19 cellular contexts compared by ENCODE assay signal in genomic region chr11:35154960-35155359, GRCh38. TPM values are rescaled to one million over a fixed set of nuclear protein-coding genes. Genes with fewer than 3 reads are reported as not detected.
DNase-seq lines count a peak whose midpoint lies in the region; ATAC-seq, FAIRE-seq and TF ChIP-seq lines count a peak whose summit lies in the region.
"Had no signal": no experiment of that assay in that cellular context is flagged by ENCODE, and none has a peak within 500 bp of the region (broad histone marks: within the 10 kb centered on the region; RNA-seq: fewer than 3 reads in every experiment).

No MANE protein-coding gene starts in this region.

- H3K4me1 Mint-ChIP-seq in activated CD4-positive, alpha-beta T cell treated with anti-CD3 and anti-CD28 coated beads, Interleukin-2, amount 10 ng/mL, durations not matched to agents 24 days and 14 days = peaks cover 85% of the 10 kb centered on the region
- peaks cover 77% of the 10 kb centered on the region for H3K4me1 Mint-ChIP-seq in Calu3 (ENCODE audit: low read depth, unreplicated experiment)
- peaks cover 99% of the 10 kb centered on the region for H3K4me1 Mint-ChIP-seq in activated CD8-positive, alpha-beta T cell treated with anti-CD3 and anti-CD28 coated beads for 36 hours (ENCODE audit: low read depth)

- peak overlapping the region; percentile 25 for H3K27ac Mint-ChIP-seq in activated CD4-positive, alpha-beta T cell treated with anti-CD3 and anti-CD28 coated beads, Interleukin-2, amount 10 ng/mL, durations not matched to agents 24 days and 14 days
- H3K27ac Mint-ChIP-seq in Calu3 (ENCODE audit: unreplicated experiment) = peak overlapping the region; percentile 37
- peak overlapping the region; percentile 63 for H3K27ac Mint-ChIP-seq in activated CD8-positive, alpha-beta T cell treated with anti-CD3 and anti-CD28 coated beads for 36 hours
- H3K27ac Mint-ChIP-seq: GM23338, type B pancreatic cell had no signal

- H3K36me3 Mint-ChIP-seq in activated CD4-positive, alpha-beta T cell treated with anti-CD3 and anti-CD28 coated beads, Interleukin-2, amount 10 ng/mL, durations not matched to agents 24 days and 14 days (ENCODE audit: low read depth) = peaks cover 89% of the 10 kb centered on the region
- H3K36me3 Mint-ChIP-seq in Calu3 (ENCODE audit: insufficient read depth, unreplicated experiment) = peaks cover 44% of the 10 kb centered on the region
- H3K36me3 Mint-ChIP-seq in activated CD8-positive, alpha-beta T cell treated with anti-CD3 and anti-CD28 coated beads for 36 hours (ENCODE audit: low read depth) = peaks cover 89% of the 10 kb centered on the region
- H3K36me3 Mint-ChIP-seq: type B pancreatic cell had no signal

- dilution Hi-C loops in keratinocyte (cut with MboI; ENCODE audit: extremely low pct_ligation_motif_present, low sequenced_read_pairs) = no loop called here

- TF ChIP-seq CTCF in Calu3 (IDR thresholded peaks at IDR 0.05; ENCODE audit: unreplicated experiment) (no peak), keratinocyte (optimal IDR thresholded peaks at IDR 0.05 in 1 of 3, IDR thresholded peaks at IDR 0.05 in 1 of 3, conservative IDR thresholded peaks at IDR 0.05 in 1 of 3; ENCODE audit: extremely low read depth in 1 of 3, insufficient read depth in 2 of 3, low read length in 3 of 3) (no peak), thyroid gland (IDR thresholded peaks at IDR 0.05) (no peak), lower leg skin (IDR thresholded peaks at IDR 0.05) (no peak)
- no peak for TF ChIP-seq CTCF in activated CD8-positive, alpha-beta T cell treated with anti-CD3 and anti-CD28 coated beads for 36 hours (IDR thresholded peaks at IDR 0.05)

- no peak for DNase-seq in activated CD4-positive, alpha-beta T cell treated with anti-CD3 and anti-CD28 coated beads, Interleukin-2, amount 10 ng/mL, durations not matched to agents 24 days and 14 days
- DNase-seq in activated CD4-positive, alpha-beta T cell treated with anti-CD3 and anti-CD28 coated beads, Interleukin-2, amount 50 U/mL, for 1 hour = no peak
- DNase-seq in Calu3 (no peak), keratinocyte (ENCODE audit: low read depth, low spot score) (no peak), thyroid gland (no peak), lower leg skin (ENCODE audit: low spot score in 2 of 2) (no peak)
- DNase-seq in activated CD8-positive, alpha-beta T cell treated with anti-CD3 and anti-CD28 coated beads for 36 hours = no peak
- DNase-seq: activated effector memory CD4-positive, alpha-beta T cell treated with Interleukin-2 at 50 U/mL for 16 hours; Caco-2; left ventricle myocardium inferior; NCI-H1694; SHP77 treated with DMSO at 0.1 percent for 48 hours; stimulated activated CD4-positive, alpha-beta T cell treated with anti-CD3 and anti-CD28 coated beads, Interleukin-4, amount 100 ng/mL, for 24 hours; T1000 had no signal

- H3K27ac ChIP-seq in keratinocyte (ENCODE audit: control insufficient read depth, insufficient read depth, low read length) = no peak overlapping the region
- no peak overlapping the region for H3K27ac ChIP-seq in thyroid gland
- H3K27ac ChIP-seq: coronary artery, left ventricle myocardium inferior had no signal

- no peak for ATAC-seq in activated CD8-positive, alpha-beta T cell treated with anti-CD3 and anti-CD28 coated beads for 36 hours
- no peak for ATAC-seq in HG03139 (IDR thresholded peaks at IDR 0.05; ENCODE audit: unreplicated experiment)
- ATAC-seq: GM23338 had no signal

- peak overlapping the region; percentile 12 for H3K4me2 ChIP-seq in keratinocyte (ENCODE audit: control insufficient read depth, extremely low read depth, insufficient read depth, low read depth, low read length)
- H3K4me2 ChIP-seq: GM23338 had no signal

- H3K79me2 ChIP-seq in keratinocyte (ENCODE audit: control insufficient read depth, insufficient read depth, low read length) = peaks cover 99% of the 10 kb centered on the region

- H3K4me3 ChIP-seq in keratinocyte (ENCODE audit: control insufficient read depth in 2 of 3, extremely low read depth in 1 of 3, insufficient read depth in 2 of 3, low read depth in 1 of 3, low read length in 3 of 3) (no peak overlapping the region), thyroid gland (replicated peaks in 1 of 3) (no peak overlapping the region), lower leg skin (ENCODE audit: low read depth, poor library complexity, severe bottlenecking) (no peak overlapping the region)
- H3K4me3 ChIP-seq: coronary artery, GM23338, left ventricle myocardium inferior, skin epidermis had no signal

- no peak for TF ChIP-seq POLR2A in thyroid gland (IDR thresholded peaks at IDR 0.05)
- TF ChIP-seq POLR2A in lower leg skin (IDR thresholded peaks at IDR 0.05) = no peak

- intact Hi-C loops in activated CD4-positive, alpha-beta T cell treated with anti-CD3 and anti-CD28 coated beads, Interleukin-2, amount 10 ng/mL, durations not matched to agents 24 days and 14 days (cut with micrococcal nuclease) = no loop called here
- intact Hi-C loops in Calu3 (cut with micrococcal nuclease; ENCODE audit: unreplicated experiment) (no loop called here), thyroid gland (cut with DNase I) (no loop called here), lower leg skin (cut with DNase I; ENCODE audit: low total_unique reads) (no loop called here)
- intact Hi-C loops in activated CD8-positive, alpha-beta T cell treated with anti-CD3 and anti-CD28 coated beads for 36 hours (cut with micrococcal nuclease) = no loop called here

- H3K9ac ChIP-seq in keratinocyte (ENCODE audit: control insufficient read depth, extremely low read depth, insufficient read depth, low read length) = no peak overlapping the region

- no peaks in the 10 kb centered on the region for H3K27me3 ChIP-seq in keratinocyte (ENCODE audit: control insufficient read depth, extremely low read depth, insufficient read depth, low read length)
- no peaks in the 10 kb centered on the region for H3K27me3 ChIP-seq in thyroid gland

- H3K9me3 ChIP-seq in keratinocyte (ENCODE audit: control insufficient read depth, low read depth, low read length) = no peaks in the 10 kb centered on the region
- H3K9me3 ChIP-seq in thyroid gland = no peaks in the 10 kb centered on the region
- H3K9me3 ChIP-seq: Caco-2 had no signal

- H3K27me3 Mint-ChIP-seq in activated CD4-positive, alpha-beta T cell treated with anti-CD3 and anti-CD28 coated beads, Interleukin-2, amount 10 ng/mL, durations not matched to agents 24 days and 14 days = no peaks in the 10 kb centered on the region
- no peaks in the 10 kb centered on the region for H3K27me3 Mint-ChIP-seq in Calu3 (ENCODE audit: unreplicated experiment)
- no peaks in the 10 kb centered on the region for H3K27me3 Mint-ChIP-seq in activated CD8-positive, alpha-beta T cell treated with anti-CD3 and anti-CD28 coated beads for 36 hours

- no TSS peak for BruUV-seq in Calu3 (replicated peaks; lab: Mats Ljungman, UMichigan)

- peaks cover 94% of the 10 kb centered on the region for H3K4me1 ChIP-seq in keratinocyte (ENCODE audit: control insufficient read depth, extremely low read depth, insufficient read depth, low read length)
- H3K4me1 ChIP-seq in thyroid gland = peaks cover 10 to 36% of the 10 kb centered on the region in 2 donors

- H2AFZ ChIP-seq in keratinocyte (ENCODE audit: control insufficient read depth, low read length) = no peak overlapping the region
- H2AFZ ChIP-seq: GM23338 had no signal

- no peak for FAIRE-seq in keratinocyte (lab: Jason Lieb, UNC)

- POLR2A ChIA-PET in activated CD8-positive, alpha-beta T cell treated with anti-CD3 and anti-CD28 coated beads for 36 hours (lab: Charles Lee) = interaction anchor here (0.6 to 14.8 kb wide), 7 partner anchors 7 to 239 kb away, joined by 3 to 203 read pairs (median 4); partner anchors contain the start of gene CD44

- 93 to 96% methylated on average over 1 of the region's 1 CpG for WGBS in thyroid gland, 2 donors
- 90 to 100% methylated on average over 1 of the region's 1 CpG for WGBS in lower leg skin, 2 donors

- CTCF ChIA-PET in Calu3 (lab: Charles Lee) = interaction anchor here (0.7 kb wide), 1 partner anchor 135 kb away, joined by 3 read pairs; no protein-coding TSS in a partner anchor
- CTCF ChIA-PET in activated CD8-positive, alpha-beta T cell treated with anti-CD3 and anti-CD28 coated beads for 36 hours (lab: Charles Lee) = interaction anchor here (1.1 to 8.2 kb wide), 2 partner anchors 10 to 14 kb away, joined by 3 to 94 read pairs; no protein-coding TSS in a partner anchor

- H4K20me1 ChIP-seq in keratinocyte (ENCODE audit: control insufficient read depth, extremely low read depth, insufficient read depth, low read length) = peaks cover 44% of the 10 kb centered on the region

- H3K9me1 ChIP-seq in keratinocyte (ENCODE audit: control insufficient read depth, extremely low read depth, insufficient read depth, low read length) = peaks cover 5% of the 10 kb centered on the region

- H3K4me3 Mint-ChIP-seq in activated CD4-positive, alpha-beta T cell treated with anti-CD3 and anti-CD28 coated beads, Interleukin-2, amount 10 ng/mL, durations not matched to agents 24 days and 14 days = no peak overlapping the region
- no peak overlapping the region for H3K4me3 Mint-ChIP-seq in Calu3 (ENCODE audit: low read depth, unreplicated experiment)
- H3K4me3 Mint-ChIP-seq in activated CD8-positive, alpha-beta T cell treated with anti-CD3 and anti-CD28 coated beads for 36 hours = no peak overlapping the region
- H3K4me3 Mint-ChIP-seq: GM23338, type B pancreatic cell had no signal

- H3K9me3 Mint-ChIP-seq in activated CD4-positive, alpha-beta T cell treated with anti-CD3 and anti-CD28 coated beads, Interleukin-2, amount 10 ng/mL, durations not matched to agents 24 days and 14 days = peaks cover 26% of the 10 kb centered on the region
- H3K9me3 Mint-ChIP-seq in Calu3 (ENCODE audit: low read depth, unreplicated experiment) = peaks cover 2% of the 10 kb centered on the region
- peaks cover 2% of the 10 kb centered on the region for H3K9me3 Mint-ChIP-seq in activated CD8-positive, alpha-beta T cell treated with anti-CD3 and anti-CD28 coated beads for 36 hours

- peaks cover 24 to 52% of the 10 kb centered on the region in 2 experiments for H3K36me3 ChIP-seq in keratinocyte (ENCODE audit: control insufficient read depth in 2 of 2, extremely low read depth in 1 of 2, insufficient read depth in 2 of 2, low read length in 2 of 2)
- H3K36me3 ChIP-seq in thyroid gland = no peaks in the 10 kb centered on the region
- H3K36me3 ChIP-seq: left ventricle myocardium inferior had no signal

RNA-seq across cellular contexts. Expression of gene CD44, which starts 16.0 kb away (rescaled TPM):
- 488 and 489 TPM in 2 replicates for total RNA-seq in activated CD4-positive, alpha-beta T cell treated with anti-CD3 and anti-CD28 coated beads, Interleukin-2, amount 10 ng/mL, durations not matched to agents 24 days and 14 days
- total RNA-seq in Calu3 (2022) = 1,189 and 1,365 TPM in 2 replicates
- total RNA-seq in activated CD8-positive, alpha-beta T cell treated with anti-CD3 and anti-CD28 coated beads for 36 hours = 100 to 1,000 TPM; 363 to 373 TPM
- polyA plus RNA-seq in keratinocyte = 1,621 to 2,271 TPM (median 2,038 TPM) in 3 replicates
- 1,899 TPM for polyA plus RNA-seq in keratinocyte (2011; ENCODE audit: low read depth)
- 704 and 1,157 TPM in 2 replicates for polyA plus RNA-seq in keratinocyte (2011; cell fraction: cytosol; rRNA removed)
- polyA plus RNA-seq in keratinocyte (2011; cell fraction: nucleus; rRNA removed) = 3,164 and 3,631 TPM in 2 replicates
- polyA plus RNA-seq in keratinocyte (2012; ENCODE audit: low replicate concordance) = 637 and 1,345 TPM in 2 replicates
- polyA minus RNA-seq in keratinocyte = 1,693 to 2,971 TPM (median 2,836 TPM) in 3 replicates
- polyA minus RNA-seq in keratinocyte (2011; cell fraction: cytosol; rRNA and poly(A)+ RNA removed) = 1,343 TPM
- 2,671 and 5,354 TPM in 2 replicates for polyA minus RNA-seq in keratinocyte (2011; cell fraction: nucleus; rRNA and poly(A)+ RNA removed)
- 100 to 1,000 TPM; 164 to 302 (median 189) TPM for total RNA-seq in thyroid gland
- total RNA-seq in lower leg skin = 1,000 to 10,000 TPM in 1 of 4 donors, 100 to 1,000 TPM in 3; 861 to 1,282 (median 914) TPM
